In the genomic region with DNA sequence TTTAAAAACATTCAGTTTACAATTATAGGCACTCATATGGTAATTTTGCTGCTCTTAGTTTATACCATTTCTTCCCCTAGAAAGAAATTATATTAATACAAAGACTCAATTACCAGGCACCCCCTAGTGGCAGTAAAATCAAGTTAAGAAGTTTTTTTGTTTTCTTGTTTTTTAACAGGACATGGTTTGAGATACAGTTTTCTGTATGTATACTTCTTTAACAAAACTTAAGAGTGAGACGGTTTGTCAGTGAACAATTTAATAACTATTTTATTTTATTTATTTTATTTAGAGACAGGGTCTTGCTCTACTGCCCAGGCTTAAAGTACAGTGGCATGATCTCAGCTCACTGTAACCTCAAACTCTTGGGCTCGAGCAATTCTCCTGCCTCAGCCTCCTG, we compare ENCODE assay signal across 8 cellular contexts.
DNase-seq lines count a peak whose midpoint lies in the region; ATAC-seq and TF ChIP-seq lines count a peak whose summit lies in the region.

No MANE protein-coding gene starts in this region.

- no peak overlapping the region for H2AFZ ChIP-seq in OCI-LY3 (ENCODE audit: low read depth, low read length)

- TF ChIP-seq POLR2A in upper lobe of left lung (IDR thresholded peaks at IDR 0.05), result no peak
- TF ChIP-seq POLR2A in lower leg skin (IDR thresholded peaks at IDR 0.05), result no peak

- no peak for ATAC-seq in activated CD8-positive, alpha-beta T cell treated with anti-CD3 and anti-CD28 coated beads for 36 hours
- ATAC-seq in activated CD8-positive, alpha-beta T cell treated with anti-CD3 and anti-CD28 coated beads, Interleukin-2, amount 10 ng/mL, durations not matched to agents 7 days and 5 days, result no peak
- ATAC-seq in upper lobe of left lung (ENCODE audit: low FRiP score in 2 of 2), result no peak

- H3K4me1 Mint-ChIP-seq in activated CD8-positive, alpha-beta T cell treated with anti-CD3 and anti-CD28 coated beads for 36 hours (ENCODE audit: low read depth), result peaks cover 4% of the 10 kb centered on the region
- H3K4me1 Mint-ChIP-seq in activated CD8-positive, alpha-beta T cell treated with anti-CD3 and anti-CD28 coated beads, Interleukin-2, amount 10 ng/mL, durations not matched to agents 7 days and 5 days (ENCODE audit: low read depth), result peaks cover 17% of the 10 kb centered on the region
- peaks cover 7% of the 10 kb centered on the region for H3K4me1 Mint-ChIP-seq in activated CD4-positive, alpha-beta memory T cell treated with anti-CD3 and anti-CD28 coated beads for 36 hours (ENCODE audit: low read depth)

- no peak for DNase-seq in activated CD8-positive, alpha-beta T cell treated with anti-CD3 and anti-CD28 coated beads for 36 hours
- DNase-seq in activated CD8-positive, alpha-beta T cell treated with anti-CD3 and anti-CD28 coated beads, Interleukin-2, amount 10 ng/mL, durations not matched to agents 7 days and 5 days, result no peak
- DNase-seq in fibroblast of the aortic adventitia (ENCODE audit: low read depth) (peak; percentile 57), upper lobe of left lung (no peak), cortex of kidney (lab: John Stamatoyannopoulos, UW) (no peak), lower leg skin (ENCODE audit: low spot score in 2 of 2) (no peak)
- DNase-seq in activated CD4-positive, alpha-beta memory T cell treated with anti-CD3 and anti-CD28 coated beads for 36 hours, result no peak

- no peak overlapping the region for H3K9ac ChIP-seq in OCI-LY3 (ENCODE audit: low read length)

- H3K4me2 ChIP-seq in OCI-LY3 (ENCODE audit: low read length), result no peak overlapping the region

- no peaks in the 10 kb centered on the region for H3K9me3 Mint-ChIP-seq in activated CD8-positive, alpha-beta T cell treated with anti-CD3 and anti-CD28 coated beads for 36 hours
- no peaks in the 10 kb centered on the region for H3K9me3 Mint-ChIP-seq in activated CD8-positive, alpha-beta T cell treated with anti-CD3 and anti-CD28 coated beads, Interleukin-2, amount 10 ng/mL, durations not matched to agents 7 days and 5 days (ENCODE audit: insufficient read depth)
- no peaks in the 10 kb centered on the region for H3K9me3 Mint-ChIP-seq in activated CD4-positive, alpha-beta memory T cell treated with anti-CD3 and anti-CD28 coated beads for 36 hours

- CTCF ChIA-PET in activated CD8-positive, alpha-beta T cell treated with anti-CD3 and anti-CD28 coated beads for 36 hours (lab: Charles Lee), result interaction anchor here (1.2 to 1.5 kb wide), 3 partner anchors 10 to 37 kb away, joined by 3 to 4 read pairs (median 3); no protein-coding TSS in a partner anchor
- CTCF ChIA-PET in activated CD8-positive, alpha-beta T cell treated with anti-CD3 and anti-CD28 coated beads, Interleukin-2, amount 10 ng/mL, durations not matched to agents 7 days and 5 days (lab: Charles Lee), result interaction anchor here (0.7 to 1.6 kb wide), 7 partner anchors 11 to 115 kb away, joined by 3 to 5 read pairs (median 3); no protein-coding TSS in a partner anchor
- CTCF ChIA-PET in activated CD4-positive, alpha-beta memory T cell treated with anti-CD3 and anti-CD28 coated beads for 36 hours (lab: Charles Lee), result interaction anchor here (0.8 kb wide), 1 partner anchor 39 kb away, joined by 3 read pairs; no protein-coding TSS in a partner anchor

- TF ChIP-seq CTCF in activated CD8-positive, alpha-beta T cell treated with anti-CD3 and anti-CD28 coated beads for 36 hours (IDR thresholded peaks at IDR 0.05), result peak; percentile 55
- peak; percentile 49 for TF ChIP-seq CTCF in OCI-LY3 (IDR thresholded peaks at IDR 0.05; ENCODE audit: low read depth, low read length)
- peak; percentile 50 for TF ChIP-seq CTCF in fibroblast of the aortic adventitia (IDR thresholded peaks at IDR 0.05; ENCODE audit: insufficient read depth, low read length)
- TF ChIP-seq CTCF in upper lobe of left lung (IDR thresholded peaks at IDR 0.05), result peak in 4 of 6 experiments; percentile 17 to 35 (median 30)
- TF ChIP-seq CTCF in lower leg skin (IDR thresholded peaks at IDR 0.05), result no peak

- H3K27me3 Mint-ChIP-seq in activated CD8-positive, alpha-beta T cell treated with anti-CD3 and anti-CD28 coated beads for 36 hours, result no peaks in the 10 kb centered on the region
- no peaks in the 10 kb centered on the region for H3K27me3 Mint-ChIP-seq in activated CD8-positive, alpha-beta T cell treated with anti-CD3 and anti-CD28 coated beads, Interleukin-2, amount 10 ng/mL, durations not matched to agents 7 days and 5 days (ENCODE audit: low read depth)
- H3K27me3 Mint-ChIP-seq in activated CD4-positive, alpha-beta memory T cell treated with anti-CD3 and anti-CD28 coated beads for 36 hours, result no peaks in the 10 kb centered on the region

- no peak overlapping the region for H3K4me3 ChIP-seq in OCI-LY3 (ENCODE audit: low read length)
- H3K4me3 ChIP-seq in fibroblast of the aortic adventitia (ENCODE audit: low read depth, low read length), result no peak overlapping the region
- H3K4me3 ChIP-seq in upper lobe of left lung, result no peak overlapping the region
- H3K4me3 ChIP-seq in lower leg skin (ENCODE audit: low read depth, poor library complexity, severe bottlenecking), result no peak overlapping the region

- H3K79me2 ChIP-seq in OCI-LY3 (ENCODE audit: low read length), result no peaks in the 10 kb centered on the region

- H3K9me3 ChIP-seq in OCI-LY3 (ENCODE audit: insufficient read depth, low read length) (no peaks in the 10 kb centered on the region), upper lobe of left lung (no peaks in the 10 kb centered on the region)

- no peak overlapping the region for H3K27ac Mint-ChIP-seq in activated CD8-positive, alpha-beta T cell treated with anti-CD3 and anti-CD28 coated beads for 36 hours
- H3K27ac Mint-ChIP-seq in activated CD8-positive, alpha-beta T cell treated with anti-CD3 and anti-CD28 coated beads, Interleukin-2, amount 10 ng/mL, durations not matched to agents 7 days and 5 days, result no peak overlapping the region
- H3K27ac Mint-ChIP-seq in activated CD4-positive, alpha-beta memory T cell treated with anti-CD3 and anti-CD28 coated beads for 36 hours, result no peak overlapping the region

- intact Hi-C loops in activated CD8-positive, alpha-beta T cell treated with anti-CD3 and anti-CD28 coated beads for 36 hours (cut with micrococcal nuclease), result no loop called here
- intact Hi-C loops in lower leg skin (cut with DNase I; ENCODE audit: low total_unique reads), result no loop called here
- intact Hi-C loops in activated CD4-positive, alpha-beta memory T cell treated with anti-CD3 and anti-CD28 coated beads for 36 hours (cut with micrococcal nuclease), result loop anchor here (10.0 kb wide), 1 partner anchor 371 kb away; no protein-coding TSS in a partner anchor

- H3K4me1 ChIP-seq in OCI-LY3 (ENCODE audit: low read length) (no peaks in the 10 kb centered on the region), upper lobe of left lung (peaks cover 0 to 6% (median 5%) of the 10 kb centered on the region in 4 donors)

- 78 to 81% methylated on average over 2 of the region's 2 CpGs for WGBS in upper lobe of left lung, 2 donors
- 77 to 80% methylated on average over 2 of the region's 2 CpGs for WGBS in lower leg skin, 2 donors

- H3K27me3 ChIP-seq in OCI-LY3 (ENCODE audit: low read depth, low read length) (no peaks in the 10 kb centered on the region), upper lobe of left lung (no peaks in the 10 kb centered on the region)

- H3K27ac ChIP-seq in OCI-LY3 (ENCODE audit: low read length) (no peak overlapping the region), upper lobe of left lung (no peak overlapping the region)

- H3K36me3 ChIP-seq in OCI-LY3 (replicated peaks; ENCODE audit: low read depth, low read length) (no peaks in the 10 kb centered on the region), upper lobe of left lung (peaks cover 0 to 13% (median 1%) of the 10 kb centered on the region in 4 donors)

- TF ChIP-seq EP300 in upper lobe of left lung (IDR thresholded peaks at IDR 0.05), result no peak

- no peaks in the 10 kb centered on the region for H4K20me1 ChIP-seq in OCI-LY3 (ENCODE audit: insufficient read depth, low read length)

- no peak overlapping the region for H3K4me3 Mint-ChIP-seq in activated CD8-positive, alpha-beta T cell treated with anti-CD3 and anti-CD28 coated beads for 36 hours
- H3K4me3 Mint-ChIP-seq in activated CD8-positive, alpha-beta T cell treated with anti-CD3 and anti-CD28 coated beads, Interleukin-2, amount 10 ng/mL, durations not matched to agents 7 days and 5 days, result no peak overlapping the region
- no peak overlapping the region for H3K4me3 Mint-ChIP-seq in activated CD4-positive, alpha-beta memory T cell treated with anti-CD3 and anti-CD28 coated beads for 36 hours

- peaks cover 10% of the 10 kb centered on the region for H3K36me3 Mint-ChIP-seq in activated CD8-positive, alpha-beta T cell treated with anti-CD3 and anti-CD28 coated beads for 36 hours (ENCODE audit: low read depth)
- peaks cover 23% of the 10 kb centered on the region for H3K36me3 Mint-ChIP-seq in activated CD8-positive, alpha-beta T cell treated with anti-CD3 and anti-CD28 coated beads, Interleukin-2, amount 10 ng/mL, durations not matched to agents 7 days and 5 days (ENCODE audit: low read depth)
- H3K36me3 Mint-ChIP-seq in activated CD4-positive, alpha-beta memory T cell treated with anti-CD3 and anti-CD28 coated beads for 36 hours, result peaks cover 9% of the 10 kb centered on the region

- POLR2A ChIA-PET in activated CD8-positive, alpha-beta T cell treated with anti-CD3 and anti-CD28 coated beads for 36 hours (lab: Charles Lee), result interaction anchor here (1.0 kb wide), 1 partner anchor 10 kb away, joined by 3 read pairs; no protein-coding TSS in a partner anchor
- POLR2A ChIA-PET in activated CD8-positive, alpha-beta T cell treated with anti-CD3 and anti-CD28 coated beads, Interleukin-2, amount 10 ng/mL, durations not matched to agents 7 days and 5 days (lab: Charles Lee), result no interaction called here
- POLR2A ChIA-PET in activated CD4-positive, alpha-beta memory T cell treated with anti-CD3 and anti-CD28 coated beads for 36 hours (lab: Charles Lee), result no interaction called here

Comparison
In these comparisons a context has a peak if more than half of its experiments do, and no peak if none do; other contexts are left out.
1. CTCF ChIP-seq: peak in activated CD8-positive, alpha-beta T cell treated with anti-CD3 and anti-CD28 coated beads for 36 hours (single experiment), OCI-LY3 (single experiment), fibroblast of the aortic adventitia (single experiment) and upper lobe of left lung (4 of 6); none in lower leg skin (0 of 3).